In genomic region chr14:61491224-61491623, GRCh38 we compare ENCODE assay signal across 21 cellular contexts.
DNase-seq lines count a peak whose midpoint lies in the region; ATAC-seq and TF ChIP-seq lines count a peak whose summit lies in the region.
"Had no signal": no experiment of that assay in that cellular context is flagged by ENCODE, and none has a peak within 500 bp of the region (broad histone marks: within the 10 kb centered on the region; RNA-seq: fewer than 3 reads in every experiment).

No MANE protein-coding gene starts in this region.

- H4K20me1 ChIP-seq in BLaER1 treated with 17β-estradiol and CSF1 and Interleukin-3, amounts not matched to agents 10 nM and 100 nM = no peaks in the 10 kb centered on the region
- no peaks in the 10 kb centered on the region for H4K20me1 ChIP-seq in osteoblast (ENCODE audit: insufficient read depth, low read length)

- H3K4me2 ChIP-seq in BLaER1 treated with 17β-estradiol and CSF1 and Interleukin-3, amounts not matched to agents 10 nM and 100 nM = peak overlapping the region in 7 of 11 experiments; percentile 7 to 83 (median 67); a peak in 13 of 22 replicates
- no peak overlapping the region for H3K4me2 ChIP-seq in osteoblast (ENCODE audit: insufficient read depth, low read length)

- peak overlapping the region in 3 of 11 experiments; percentile 47 to 69 (median 67); a peak in 6 of 22 replicates for H3K9ac ChIP-seq in BLaER1 treated with 17β-estradiol and CSF1 and Interleukin-3, amounts not matched to agents 10 nM and 100 nM

- H3K36me3 Mint-ChIP-seq in activated naive CD4-positive, alpha-beta T cell treated with anti-CD3 and anti-CD28 coated beads, Interleukin-2, amount 10 ng/mL, durations not matched to agents 7 days and 5 days = peaks cover 31% of the 10 kb centered on the region

- H3K27ac ChIP-seq in BLaER1 treated with 17β-estradiol and CSF1 and Interleukin-3, amounts not matched to agents 10 nM and 100 nM = peak overlapping the region in 8 of 11 experiments; percentile 33 to 89 (median 66); a peak in 11 of 22 replicates
- peak overlapping the region; percentile 16 for H3K27ac ChIP-seq in effector memory CD4-positive, alpha-beta T cell (ENCODE audit: insufficient read depth, low read length, poor library complexity, severe bottlenecking)
- peak overlapping the region; percentile 50 for H3K27ac ChIP-seq in osteoblast (ENCODE audit: low read depth, low read length)
- peak overlapping the region in 1 of 2 donors; percentile 4 for H3K27ac ChIP-seq in tibial artery
- H3K27ac ChIP-seq in left lung = peak overlapping the region in 1 of 2 donors; percentile 91
- H3K27ac ChIP-seq: cardiac muscle cell had no signal

- intact Hi-C loops in tibial artery (cut with DNase I; ENCODE audit: low total_unique reads) = no loop called here
- intact Hi-C loops in left lung (cut with DNase I) = no loop called here

- CTCF ChIA-PET in activated naive CD4-positive, alpha-beta T cell treated with anti-CD3 and anti-CD28 coated beads, Interleukin-2, amount 10 ng/mL, durations not matched to agents 7 days and 5 days (lab: Charles Lee) = interaction anchor here (1.2 kb wide), 1 partner anchor 16 kb away, joined by 3 read pairs; no protein-coding TSS in a partner anchor

- no peak overlapping the region for H3K4me3 Mint-ChIP-seq in activated naive CD4-positive, alpha-beta T cell treated with anti-CD3 and anti-CD28 coated beads, Interleukin-2, amount 10 ng/mL, durations not matched to agents 7 days and 5 days
- H3K4me3 Mint-ChIP-seq: mesothelial cell of epicardium; stimulated activated naive B cell treated with anti-CD40 and anti-IgM and Interleukin-4, amounts not matched to agents 10 μg/mL and 1 μg/mL and 100 μg/mL, for 72 hours had no signal

- H3K36me3 ChIP-seq in BLaER1 treated with 17β-estradiol and CSF1 and Interleukin-3, amounts not matched to agents 10 nM and 100 nM = peaks cover 0 to 73% (median 17%) of the 10 kb centered on the region in 11 experiments; a peak in 13 of 22 replicates
- H3K36me3 ChIP-seq in effector memory CD4-positive, alpha-beta T cell (ENCODE audit: control insufficient read depth, insufficient read depth, low read length) = peaks cover 77% of the 10 kb centered on the region
- H3K36me3 ChIP-seq in osteoblast (ENCODE audit: insufficient read depth, low read length) = no peaks in the 10 kb centered on the region
- H3K36me3 ChIP-seq in tibial artery = no peaks in the 10 kb centered on the region
- H3K36me3 ChIP-seq in left lung = peaks cover 0 to 5% of the 10 kb centered on the region in 2 donors
- H3K36me3 ChIP-seq: HAP-1 had no signal

- no peaks in the 10 kb centered on the region for H3K27me3 Mint-ChIP-seq in activated naive CD4-positive, alpha-beta T cell treated with anti-CD3 and anti-CD28 coated beads, Interleukin-2, amount 10 ng/mL, durations not matched to agents 7 days and 5 days
- H3K27me3 Mint-ChIP-seq: stimulated activated naive B cell treated with anti-CD40 and anti-IgM and Interleukin-4, amounts not matched to agents 10 μg/mL and 1 μg/mL and 100 μg/mL, for 72 hours had no signal

- ATAC-seq in left lung = no peak
- ATAC-seq: activated CD4-positive, CD25-positive, alpha-beta regulatory T cell treated with anti-CD3 and anti-CD28 coated beads, Interleukin-2, amount 50 U/mL, for 24 hours; SK-N-SH treated with all-trans-retinoic acid at 6 μM for 48 hours; stimulated activated naive B cell treated with anti-CD40 and anti-IgM and Interleukin-4, amounts not matched to agents 10 μg/mL and 1 μg/mL and 100 μg/mL, for 72 hours had no signal

- TF ChIP-seq CTCF in LNCaP clone FGC (IDR thresholded peaks at IDR 0.05; ENCODE audit: control insufficient read depth, extremely low read depth, insufficient read depth) (no peak), osteoblast (IDR thresholded peaks at IDR 0.05; ENCODE audit: extremely low read depth, low read depth, low read length) (no peak), tibial artery (IDR thresholded peaks at IDR 0.05) (no peak), left lung (IDR thresholded peaks at IDR 0.05) (no peak)

- peaks cover 13 to 87% (median 52%) of the 10 kb centered on the region in 10 experiments for H3K4me1 ChIP-seq in BLaER1 treated with 17β-estradiol and CSF1 and Interleukin-3, amounts not matched to agents 10 nM and 100 nM
- H3K4me1 ChIP-seq in effector memory CD4-positive, alpha-beta T cell (ENCODE audit: control insufficient read depth, insufficient read depth, low read length, poor library complexity, severe bottlenecking) = peaks cover 8% of the 10 kb centered on the region
- H3K4me1 ChIP-seq in osteoblast (ENCODE audit: insufficient read depth, low read length) (peaks cover 41% of the 10 kb centered on the region), tibial artery (peaks cover 0 to 20% (median 7%) of the 10 kb centered on the region in 4 donors), left lung (peaks cover 0 to 68% of the 10 kb centered on the region in 2 donors)
- H3K4me1 ChIP-seq: HAP-1 had no signal

- no peak overlapping the region for H3K4me3 ChIP-seq in BLaER1 treated with 17β-estradiol and CSF1 and Interleukin-3, amounts not matched to agents 10 nM and 100 nM
- no peak overlapping the region for H3K4me3 ChIP-seq in LNCaP clone FGC (ENCODE audit: low read depth, low read length)
- no peak overlapping the region for H3K4me3 ChIP-seq in effector memory CD4-positive, alpha-beta T cell (ENCODE audit: insufficient read depth, low read depth, low read length, poor library complexity, severe bottlenecking)
- H3K4me3 ChIP-seq in osteoblast (ENCODE audit: insufficient read depth, low read length) = no peak overlapping the region
- no peak overlapping the region for H3K4me3 ChIP-seq in tibial artery
- H3K4me3 ChIP-seq in left lung = no peak overlapping the region
- H3K4me3 ChIP-seq: cardiac muscle cell, esophagus squamous epithelium, HAP-1, upper lobe of right lung had no signal

- H3K27ac Mint-ChIP-seq in activated naive CD4-positive, alpha-beta T cell treated with anti-CD3 and anti-CD28 coated beads, Interleukin-2, amount 10 ng/mL, durations not matched to agents 7 days and 5 days = no peak overlapping the region
- H3K27ac Mint-ChIP-seq: mesothelial cell of epicardium had no signal

- no peaks in the 10 kb centered on the region for H3K9me3 Mint-ChIP-seq in activated naive CD4-positive, alpha-beta T cell treated with anti-CD3 and anti-CD28 coated beads, Interleukin-2, amount 10 ng/mL, durations not matched to agents 7 days and 5 days
- H3K9me3 Mint-ChIP-seq: mesothelial cell of epicardium; stimulated activated naive B cell treated with anti-CD40 and anti-IgM and Interleukin-4, amounts not matched to agents 10 μg/mL and 1 μg/mL and 100 μg/mL, for 72 hours had no signal

- peaks cover 0 to 3% (median 0%) of the 10 kb centered on the region in 11 experiments; a peak in 1 of 22 replicates for H3K9me3 ChIP-seq in BLaER1 treated with 17β-estradiol and CSF1 and Interleukin-3, amounts not matched to agents 10 nM and 100 nM (replicated peaks in 1 of 11)
- no peaks in the 10 kb centered on the region for H3K9me3 ChIP-seq in effector memory CD4-positive, alpha-beta T cell (ENCODE audit: control insufficient read depth, low read length)
- H3K9me3 ChIP-seq in osteoblast (ENCODE audit: low read depth, low read length) (no peaks in the 10 kb centered on the region), tibial artery (no peaks in the 10 kb centered on the region), left lung (no peaks in the 10 kb centered on the region)
- H3K9me3 ChIP-seq: esophagus squamous epithelium, HAP-1, upper lobe of right lung had no signal

- H3K79me2 ChIP-seq in osteoblast (ENCODE audit: insufficient read depth, low read length) = no peaks in the 10 kb centered on the region

- DNase-seq in LNCaP clone FGC (ENCODE audit: low read depth) (peak; percentile 100), osteoblast (ENCODE audit: insufficient read length, low spot score, missing footprints) (no peak), tibial artery (no peak), NCI-H524 (lab: John Stamatoyannopoulos, UW) (no peak), left lung (no peak)
- DNase-seq in effector memory CD4-positive, alpha-beta T cell = no peak
- DNase-seq in activated naive CD4-positive, alpha-beta T cell treated with anti-CD3 and anti-CD28 coated beads, Interleukin-2, amount 10 ng/mL, durations not matched to agents 7 days and 5 days = no peak
- DNase-seq: activated CD8-positive, alpha-beta memory T cell treated with anti-CD3 and anti-CD28 coated beads for 24 hours; esophagus squamous epithelium; MM.1S; NCI-H1930; NCI-H510A treated with DMSO at 0.1 percent for 48 hours; stimulated activated naive B cell treated with anti-CD40 and anti-IgM and Interleukin-4, amounts not matched to agents 10 μg/mL and 1 μg/mL and 100 μg/mL, for 72 hours; T-helper 9 cell; upper lobe of right lung had no signal

- peaks cover 23% of the 10 kb centered on the region for H3K4me1 Mint-ChIP-seq in activated naive CD4-positive, alpha-beta T cell treated with anti-CD3 and anti-CD28 coated beads, Interleukin-2, amount 10 ng/mL, durations not matched to agents 7 days and 5 days

- no peak overlapping the region for H2AFZ ChIP-seq in osteoblast (ENCODE audit: low read length)

- no peaks in the 10 kb centered on the region for H3K27me3 ChIP-seq in BLaER1 treated with 17β-estradiol and CSF1 and Interleukin-3, amounts not matched to agents 10 nM and 100 nM
- H3K27me3 ChIP-seq in effector memory CD4-positive, alpha-beta T cell (replicated peaks; ENCODE audit: control insufficient read depth, insufficient read depth, low read length, poor library complexity, severe bottlenecking) = no peaks in the 10 kb centered on the region
- no peaks in the 10 kb centered on the region for H3K27me3 ChIP-seq in osteoblast (ENCODE audit: insufficient read depth, low read length)
- no peaks in the 10 kb centered on the region for H3K27me3 ChIP-seq in tibial artery
- H3K27me3 ChIP-seq in left lung = no peaks in the 10 kb centered on the region
- H3K27me3 ChIP-seq: cardiac muscle cell, esophagus squamous epithelium, upper lobe of right lung had no signal
